Comparison of ENCODE assay signal across 8 cellular contexts in genomic region chr19:41397086-41398041, GRCh38. TPM values are rescaled to one million over a fixed set of nuclear protein-coding genes. Genes with fewer than 3 reads are reported as not detected.
DNase-seq lines count a peak whose midpoint lies in the region; ATAC-seq and TF ChIP-seq lines count a peak whose summit lies in the region.

Gene BCKDHA, plus strand, starts transcription at chr19:41397818. Its CDS starts 10 bp downstream, at chr19:41397828.
Gene EXOSC5, minus strand, starts transcription at chr19:41397359. Its CDS starts 31 bp downstream, at chr19:41397328.

- DNase-seq in AG20443 (ENCODE audit: low spot score) (peak; percentile 100), NCI-H510A (lab: John Stamatoyannopoulos, UW) (peak; percentile 99), cerebellum (ENCODE audit: low spot score) (peak; percentile 98), islet precursor cell (peak; percentile 100)
- peak; percentile 98 for DNase-seq in activated CD4-positive, alpha-beta T cell treated with anti-CD3 and anti-CD28 coated beads for 1 hour
- DNase-seq in stimulated activated CD4-positive, alpha-beta T cell treated with anti-CD3 and anti-CD28 coated beads, Interleukin-12 subunit alpha, Interleukin-12 subunit beta, amount 100 ng/mL, for 48 hours (ENCODE audit: low read depth in 2 of 3, low spot score in 1 of 3), result peak; percentile 96 to 99 (median 99)

- peak; percentile 69 for TF ChIP-seq POLR2A in GM19099 (IDR thresholded peaks at IDR 0.05; ENCODE audit: extremely low read depth, insufficient read length, low read depth)

- ATAC-seq in HG03432 (IDR thresholded peaks at IDR 0.05; ENCODE audit: unreplicated experiment), result peak; percentile 89

RNA-seq across cellular contexts. Expression of gene BCKDHA, which starts in this region (rescaled TPM):
- 23.0 TPM for total RNA-seq in cerebellum

RNA-seq across cellular contexts. Expression of gene EXOSC5, which starts in this region (rescaled TPM):
- total RNA-seq in cerebellum, result 7.4 TPM

Comparison
In these comparisons a context has a peak if more than half of its experiments do, and no peak if none do; other contexts are left out.
1. Peak in every context shown above with its lines: DNase-seq and ATAC-seq.